ENCODE assay signal across 1 cellular context in the genomic region with DNA sequence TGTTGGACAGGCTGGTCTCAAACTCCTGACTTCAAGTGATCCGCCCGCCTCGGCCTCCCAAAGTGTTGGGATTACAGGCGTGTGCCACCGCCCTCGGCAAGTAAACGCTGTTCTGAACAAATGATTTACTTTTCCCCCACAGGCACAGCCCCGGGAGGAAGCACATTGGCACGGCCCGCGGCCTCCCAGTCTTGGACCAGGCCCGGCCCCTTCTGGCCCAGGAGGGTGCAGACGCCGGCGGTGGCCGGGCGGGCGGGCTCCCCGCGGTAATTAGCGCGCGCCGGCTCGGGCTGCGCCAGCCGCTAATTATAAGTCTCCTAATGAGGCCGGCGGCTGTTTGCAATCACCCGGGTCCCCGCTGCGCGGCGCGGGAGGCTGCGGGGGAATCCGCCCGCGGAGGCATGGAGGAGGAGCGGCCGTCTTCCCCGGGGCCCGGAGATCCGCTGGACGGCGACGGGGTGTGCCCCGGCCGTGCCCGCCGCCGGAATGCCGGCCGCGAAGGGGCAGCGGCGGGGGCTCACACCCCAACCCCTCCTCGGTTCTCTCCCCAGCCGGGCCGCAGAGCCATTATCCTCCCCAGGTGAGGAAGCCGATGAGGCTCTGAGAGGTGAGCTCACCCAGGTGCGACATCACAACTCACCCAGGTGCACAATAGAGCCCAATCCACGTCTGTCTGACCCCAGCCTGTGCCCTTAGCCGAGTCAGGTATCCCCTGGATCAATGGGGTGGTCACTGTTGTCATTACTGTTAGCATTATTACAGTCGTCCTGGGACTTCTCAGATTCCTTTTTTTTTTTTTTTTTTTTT.
TF ChIP-seq lines count a peak whose summit lies in the region.

No MANE protein-coding gene starts in this region.

TF ChIP-seq in K562, 482 proteins besides CTCF, POLR2A, EP300 and RAD21:
- TF ChIP-seq HLTF (IDR thresholded peaks at IDR 0.05) (no peak), POLR2G (IDR thresholded peaks at IDR 0.05; ENCODE audit: low read depth, low read length) (peak; percentile 38; the same call in 1 of the 2 replicates), MAZ (CRISPR knock-in tag; conservative IDR thresholded peaks at IDR 0.05 in 1 of 2, IDR thresholded peaks at IDR 0.05 in 1 of 2) (peak; percentile 19 to 69; a peak in 1 of 4 replicates), CXXC5 (CRISPR knock-in tag; IDR thresholded peaks at IDR 0.05) (peak; percentile 86), NRF1 (conservative IDR thresholded peaks at IDR 0.05 in 1 of 2, IDR thresholded peaks at IDR 0.05 in 1 of 2) (peak; percentile 73 to 76), SMC3 (conservative IDR thresholded peaks at IDR 0.05; ENCODE audit: insufficient read depth, low read depth, low read length) (peak; percentile 43), DIDO1 (tag; IDR thresholded peaks at IDR 0.05; ENCODE audit: low read depth) (no peak), YY1 (IDR thresholded peaks at IDR 0.05; ENCODE audit: borderline replicate concordance in 1 of 3, control insufficient read depth in 1 of 3, extremely low read depth in 1 of 3, insufficient read depth in 3 of 3, insufficient read length in 1 of 3, insufficient replicate concordance in 2 of 3, low read depth in 1 of 3, low read length in 2 of 3) (peak in 2 of 3 experiments; percentile 22 to 66), RB1 (IDR thresholded peaks at IDR 0.05; ENCODE audit: low read depth) (peak; percentile 80), RBM25 (IDR thresholded peaks at IDR 0.05; ENCODE audit: low read depth, low read length, severe bottlenecking) (peak; percentile 35), ZNF764 (CRISPR knock-in tag; IDR thresholded peaks at IDR 0.05; ENCODE audit: low read depth) (no peak), FOXK1 (CRISPR knock-in tag; IDR thresholded peaks at IDR 0.05; ENCODE audit: borderline replicate concordance) (no peak), CCNT2 (IDR thresholded peaks at IDR 0.05; ENCODE audit: borderline replicate concordance, extremely low read depth, insufficient read length, low read depth, low read length) (peak; percentile 22), ZNF586 (CRISPR knock-in tag; conservative IDR thresholded peaks at IDR 0.05) (no peak), SIN3A (IDR thresholded peaks at IDR 0.05; ENCODE audit: borderline replicate concordance in 2 of 2, control insufficient read depth in 1 of 2, low read depth in 2 of 2, low read length in 2 of 2) (no peak), ZNF431 (CRISPR knock-in tag; IDR thresholded peaks at IDR 0.05) (no peak), ZNF436 (CRISPR knock-in tag; IDR thresholded peaks at IDR 0.05) (no peak), SMAD4 (CRISPR knock-in tag; conservative IDR thresholded peaks at IDR 0.05) (peak; percentile 39; the same call in 1 of the 2 replicates), GTF2A2 (tag; IDR thresholded peaks at IDR 0.05) (no peak), TSHZ1 (CRISPR knock-in tag; IDR thresholded peaks at IDR 0.05) (no peak), ZBTB7A (IDR thresholded peaks at IDR 0.05; ENCODE audit: borderline replicate concordance, control insufficient read depth, low read depth, low read length) (peak; percentile 52; the same call in 1 of the 2 replicates), HMGN3 (IDR thresholded peaks at IDR 0.05; ENCODE audit: borderline replicate concordance, extremely low read depth, insufficient read length, low read depth, low read length) (peak; percentile 24), E2F6 (IDR thresholded peaks at IDR 0.05; ENCODE audit: borderline replicate concordance in 1 of 2, extremely low read depth in 1 of 2, insufficient read depth in 1 of 2, insufficient read length in 1 of 2, low read depth in 1 of 2, low read length in 1 of 2, poor library complexity in 1 of 2, severe bottlenecking in 1 of 2) (peak in 1 of 2 experiments; percentile 68), ARNT (IDR thresholded peaks at IDR 0.05) (no peak), ZNF24 (IDR thresholded peaks at IDR 0.05) (peak; percentile 83), BCOR (IDR thresholded peaks at IDR 0.05) (peak; percentile 8; the same call in 1 of the 2 replicates), ZBTB12 (CRISPR knock-in tag; IDR thresholded peaks at IDR 0.05) (no peak), ZNF695 (CRISPR knock-in tag; IDR thresholded peaks at IDR 0.05) (no peak), RBFOX2 (IDR thresholded peaks at IDR 0.05; ENCODE audit: low read depth, low read length) (0 out of 2 replicates have a peak, but pooled peaks have one; percentile 33), SMARCB1 (IDR thresholded peaks at IDR 0.05; ENCODE audit: insufficient read length, low read depth) (no peak), DACH1 (IDR thresholded peaks at IDR 0.05; ENCODE audit: partially characterized antibody) (peak; percentile 81), PHF8 (IDR thresholded peaks at IDR 0.05; ENCODE audit: borderline replicate concordance, low read length) (0 out of 2 replicates have a peak, but pooled peaks have one; percentile 18), ZNF263 (CRISPR knock-in tag; IDR thresholded peaks at IDR 0.05; ENCODE audit: borderline replicate concordance) (peak; percentile 55; the same call in 1 of the 2 replicates), KDM2B (CRISPR knock-in tag; IDR thresholded peaks at IDR 0.05) (peak; percentile 78; the same call in 1 of the 2 replicates), CTBP1 (IDR thresholded peaks at IDR 0.05; ENCODE audit: borderline replicate concordance) (peak; percentile 74), ZNF3 (CRISPR knock-in tag; IDR thresholded peaks at IDR 0.05) (no peak), ZFX (CRISPR knock-in tag; IDR thresholded peaks at IDR 0.05) (peak; percentile 56), L3MBTL2 (IDR thresholded peaks at IDR 0.05) (peak; percentile 36; the same call in 1 of the 2 replicates), ZBTB17 (CRISPR knock-in tag; IDR thresholded peaks at IDR 0.05) (no peak), MTA3 (IDR thresholded peaks at IDR 0.05; ENCODE audit: borderline replicate concordance) (0 out of 2 replicates have a peak, but pooled peaks have one; percentile 40), GTF2F1 (IDR thresholded peaks at IDR 0.05; ENCODE audit: low read depth, low read length) (no peak)
- TF ChIP-seq, protein P1, sequence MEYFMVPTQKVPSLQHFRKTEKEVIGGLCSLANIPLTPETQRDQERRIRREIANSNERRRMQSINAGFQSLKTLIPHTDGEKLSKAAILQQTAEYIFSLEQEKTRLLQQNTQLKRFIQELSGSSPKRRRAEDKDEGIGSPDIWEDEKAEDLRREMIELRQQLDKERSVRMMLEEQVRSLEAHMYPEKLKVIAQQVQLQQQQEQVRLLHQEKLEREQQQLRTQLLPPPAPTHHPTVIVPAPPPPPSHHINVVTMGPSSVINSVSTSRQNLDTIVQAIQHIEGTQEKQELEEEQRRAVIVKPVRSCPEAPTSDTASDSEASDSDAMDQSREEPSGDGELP (CRISPR knock-in tag; IDR thresholded peaks at IDR 0.05; ENCODE audit: borderline replicate concordance): peak; percentile 44; the same call in 1 of the 2 replicates
- TF ChIP-seq, protein P2, sequence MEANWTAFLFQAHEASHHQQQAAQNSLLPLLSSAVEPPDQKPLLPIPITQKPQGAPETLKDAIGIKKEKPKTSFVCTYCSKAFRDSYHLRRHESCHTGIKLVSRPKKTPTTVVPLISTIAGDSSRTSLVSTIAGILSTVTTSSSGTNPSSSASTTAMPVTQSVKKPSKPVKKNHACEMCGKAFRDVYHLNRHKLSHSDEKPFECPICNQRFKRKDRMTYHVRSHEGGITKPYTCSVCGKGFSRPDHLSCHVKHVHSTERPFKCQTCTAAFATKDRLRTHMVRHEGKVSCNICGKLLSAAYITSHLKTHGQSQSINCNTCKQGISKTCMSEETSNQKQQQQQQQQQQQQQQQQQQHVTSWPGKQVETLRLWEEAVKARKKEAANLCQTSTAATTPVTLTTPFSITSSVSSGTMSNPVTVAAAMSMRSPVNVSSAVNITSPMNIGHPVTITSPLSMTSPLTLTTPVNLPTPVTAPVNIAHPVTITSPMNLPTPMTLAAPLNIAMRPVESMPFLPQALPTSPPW (CRISPR knock-in tag; IDR thresholded peaks at IDR 0.05): peak; percentile 20; the same call in 1 of the 2 replicates
- TF ChIP-seq, protein P3, sequence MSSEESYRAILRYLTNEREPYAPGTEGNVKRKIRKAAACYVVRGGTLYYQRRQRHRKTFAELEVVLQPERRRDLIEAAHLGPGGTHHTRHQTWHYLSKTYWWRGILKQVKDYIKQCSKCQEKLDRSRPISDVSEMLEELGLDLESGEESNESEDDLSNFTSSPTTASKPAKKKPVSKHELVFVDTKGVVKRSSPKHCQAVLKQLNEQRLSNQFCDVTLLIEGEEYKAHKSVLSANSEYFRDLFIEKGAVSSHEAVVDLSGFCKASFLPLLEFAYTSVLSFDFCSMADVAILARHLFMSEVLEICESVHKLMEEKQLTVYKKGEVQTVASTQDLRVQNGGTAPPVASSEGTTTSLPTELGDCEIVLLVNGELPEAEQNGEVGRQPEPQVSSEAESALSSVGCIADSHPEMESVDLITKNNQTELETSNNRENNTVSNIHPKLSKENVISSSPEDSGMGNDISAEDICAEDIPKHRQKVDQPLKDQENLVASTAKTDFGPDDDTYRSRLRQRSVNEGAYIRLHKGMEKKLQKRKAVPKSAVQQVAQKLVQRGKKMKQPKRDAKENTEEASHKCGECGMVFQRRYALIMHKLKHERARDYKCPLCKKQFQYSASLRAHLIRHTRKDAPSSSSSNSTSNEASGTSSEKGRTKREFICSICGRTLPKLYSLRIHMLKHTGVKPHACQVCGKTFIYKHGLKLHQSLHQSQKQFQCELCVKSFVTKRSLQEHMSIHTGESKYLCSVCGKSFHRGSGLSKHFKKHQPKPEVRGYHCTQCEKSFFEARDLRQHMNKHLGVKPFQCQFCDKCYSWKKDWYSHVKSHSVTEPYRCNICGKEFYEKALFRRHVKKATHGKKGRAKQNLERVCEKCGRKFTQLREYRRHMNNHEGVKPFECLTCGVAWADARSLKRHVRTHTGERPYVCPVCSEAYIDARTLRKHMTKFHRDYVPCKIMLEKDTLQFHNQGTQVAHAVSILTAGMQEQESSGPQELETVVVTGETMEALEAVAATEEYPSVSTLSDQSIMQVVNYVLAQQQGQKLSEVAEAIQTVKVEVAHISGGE (CRISPR knock-in tag; IDR thresholded peaks at IDR 0.05): 0 out of 6 replicates have a peak, but pooled peaks of 1 of the 3 experiments have one; percentile 20
- TF ChIP-seq, protein P4, sequence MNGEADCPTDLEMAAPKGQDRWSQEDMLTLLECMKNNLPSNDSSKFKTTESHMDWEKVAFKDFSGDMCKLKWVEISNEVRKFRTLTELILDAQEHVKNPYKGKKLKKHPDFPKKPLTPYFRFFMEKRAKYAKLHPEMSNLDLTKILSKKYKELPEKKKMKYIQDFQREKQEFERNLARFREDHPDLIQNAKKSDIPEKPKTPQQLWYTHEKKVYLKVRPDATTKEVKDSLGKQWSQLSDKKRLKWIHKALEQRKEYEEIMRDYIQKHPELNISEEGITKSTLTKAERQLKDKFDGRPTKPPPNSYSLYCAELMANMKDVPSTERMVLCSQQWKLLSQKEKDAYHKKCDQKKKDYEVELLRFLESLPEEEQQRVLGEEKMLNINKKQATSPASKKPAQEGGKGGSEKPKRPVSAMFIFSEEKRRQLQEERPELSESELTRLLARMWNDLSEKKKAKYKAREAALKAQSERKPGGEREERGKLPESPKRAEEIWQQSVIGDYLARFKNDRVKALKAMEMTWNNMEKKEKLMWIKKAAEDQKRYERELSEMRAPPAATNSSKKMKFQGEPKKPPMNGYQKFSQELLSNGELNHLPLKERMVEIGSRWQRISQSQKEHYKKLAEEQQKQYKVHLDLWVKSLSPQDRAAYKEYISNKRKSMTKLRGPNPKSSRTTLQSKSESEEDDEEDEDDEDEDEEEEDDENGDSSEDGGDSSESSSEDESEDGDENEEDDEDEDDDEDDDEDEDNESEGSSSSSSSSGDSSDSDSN (IDR thresholded peaks at IDR 0.05; ENCODE audit: borderline replicate concordance in 1 of 2, low read depth in 2 of 2, low read length in 2 of 2): peak; percentile 91 to 97; a peak in 3 of 4 replicates
